Comparison of ENCODE assay signal across 10 cellular contexts in the genomic region with DNA sequence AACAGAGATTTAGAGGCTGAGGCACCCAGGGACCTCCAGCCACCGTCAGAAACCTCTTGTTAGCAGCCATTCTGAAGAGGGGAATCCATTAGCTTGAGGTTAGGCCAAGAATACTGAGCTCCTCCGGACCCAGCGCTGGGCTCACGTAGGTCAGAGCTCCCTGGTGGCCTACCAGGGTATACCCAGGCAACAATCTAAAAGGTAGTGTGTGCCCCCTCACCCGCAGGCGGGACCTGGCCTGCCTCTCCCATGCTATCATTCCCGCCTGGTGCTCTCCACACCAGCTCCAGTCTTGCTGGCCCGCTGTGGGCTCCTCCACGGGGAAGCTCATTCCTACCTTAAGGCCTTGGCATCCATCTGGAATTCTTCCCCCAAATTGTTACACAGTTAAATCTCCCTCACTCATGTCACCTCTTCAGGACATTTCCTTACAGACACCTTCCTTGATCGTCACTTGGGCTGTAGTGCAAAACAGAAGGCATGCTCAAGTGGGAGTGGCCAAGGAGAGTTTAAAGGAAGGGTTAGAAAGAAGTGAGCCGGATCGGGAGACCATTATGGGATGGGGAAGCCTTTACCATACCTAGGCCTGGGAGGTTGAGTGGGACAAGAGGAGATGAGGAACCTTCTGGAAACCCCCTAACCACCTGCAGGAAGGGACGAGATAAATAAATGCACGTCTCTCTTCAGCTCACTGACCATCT.
DNase-seq lines count a peak whose midpoint lies in the region; ATAC-seq, FAIRE-seq and TF ChIP-seq lines count a peak whose summit lies in the region.
"Had no signal": no experiment of that assay in that cellular context is flagged by ENCODE, and none has a peak within 500 bp of the region (broad histone marks: within the 10 kb centered on the region; RNA-seq: fewer than 3 reads in every experiment).

No MANE protein-coding gene starts in this region.

- no peak overlapping the region for H3K9ac ChIP-seq in HUES48 (ENCODE audit: low read depth, low read length)

- H3K27ac Mint-ChIP-seq in brain: peak overlapping the region; percentile 27 to 84 (median 41)
- no peak overlapping the region for H3K27ac Mint-ChIP-seq in neural crest cell (ENCODE audit: unreplicated experiment)

- no peaks in the 10 kb centered on the region for H3K9me3 ChIP-seq in HUES48 (ENCODE audit: control insufficient read depth, insufficient read depth, low read length)

- no peak overlapping the region for H3K4me3 ChIP-seq in BJ (ENCODE audit: low read depth, low read length)
- peak overlapping the region; percentile 76 for H3K4me3 ChIP-seq in HUES48 (ENCODE audit: low read depth, low read length)

- POLR2A ChIA-PET in BJ (lab: Charles Lee): no interaction called here

- H3K27ac ChIP-seq in HUES48 (ENCODE audit: low read depth, low read length): no peak overlapping the region
- H3K27ac ChIP-seq: SK-N-MC had no signal

- DNase-seq in BJ (ENCODE audit: low read depth) (no peak), neural crest cell (ENCODE audit: low read depth, low spot score) (no peak), COR-L47 (lab: John Stamatoyannopoulos, UW) (no peak), RCC 7860 (ENCODE audit: low spot score) (no peak)
- DNase-seq: Karpas-422 had no signal

- CTCF ChIA-PET in BJ (lab: Yijun Ruan, JAX): interaction anchor here (0.5 to 2.0 kb wide), 6 partner anchors 9 to 1287 kb away, joined by 3 to 5 read pairs (median 3); no protein-coding TSS in a partner anchor

- no peak for FAIRE-seq in RCC 7860 (lab: Jason Lieb, UNC)

- peaks cover 12% of the 10 kb centered on the region for H3K27me3 Mint-ChIP-seq in brain
- peaks cover 55% of the 10 kb centered on the region for H3K27me3 Mint-ChIP-seq in neural crest cell (ENCODE audit: low read depth)

- TF ChIP-seq CTCF in BJ (IDR thresholded peaks at IDR 0.05; ENCODE audit: insufficient read depth, low read depth, low read length) (0 out of 2 replicates have a peak, but pooled peaks have one; percentile 1), brain (conservative IDR thresholded peaks at IDR 0.05) (peak in 1 of 2 experiments; percentile 22), neural crest cell (conservative IDR thresholded peaks at IDR 0.05) (peak; percentile 44)

- H3K36me3 Mint-ChIP-seq in brain (no peaks in the 10 kb centered on the region), neural crest cell (ENCODE audit: low read depth) (no peaks in the 10 kb centered on the region)

- no peaks in the 10 kb centered on the region for H3K36me3 ChIP-seq in BJ (ENCODE audit: control insufficient read depth, insufficient read depth, low read length)
- H3K36me3 ChIP-seq in HUES48 (ENCODE audit: control insufficient read depth, insufficient read depth, low read length): no peaks in the 10 kb centered on the region

- H3K9me3 Mint-ChIP-seq in brain (peaks cover 0 to 4% (median 2%) of the 10 kb centered on the region in 5 experiments), neural crest cell (no peaks in the 10 kb centered on the region)

- ATAC-seq in GM18907 (IDR thresholded peaks at IDR 0.05; ENCODE audit: unreplicated experiment): no peak
- ATAC-seq in GM21515 (IDR thresholded peaks at IDR 0.05; ENCODE audit: unreplicated experiment): no peak

- peak overlapping the region; percentile 68 to 86 (median 79) for H3K4me3 Mint-ChIP-seq in brain
- peak overlapping the region; percentile 79 for H3K4me3 Mint-ChIP-seq in neural crest cell

- peaks cover 36% of the 10 kb centered on the region for H3K4me1 Mint-ChIP-seq in brain
- peaks cover 26% of the 10 kb centered on the region for H3K4me1 Mint-ChIP-seq in neural crest cell

- H3K4me1 ChIP-seq in HUES48 (ENCODE audit: control insufficient read depth, insufficient read depth, low read length): peaks cover 31% of the 10 kb centered on the region

- H3K27me3 ChIP-seq in BJ (ENCODE audit: control insufficient read depth, insufficient read depth, low read length) (no peaks in the 10 kb centered on the region), HUES48 (ENCODE audit: control insufficient read depth, insufficient read depth, low read length) (peaks cover 59% of the 10 kb centered on the region)
